ENCODE assay signal across 2 cellular contexts in genomic region chr11:18420067-18420466, GRCh38.
TF ChIP-seq lines count a peak whose summit lies in the region.

No MANE protein-coding gene starts in this region.

TF ChIP-seq in A549, 52 proteins besides CTCF, POLR2A, EP300 and RAD21:
- peak; percentile 45 for TF ChIP-seq MAFK (IDR thresholded peaks at IDR 0.05; ENCODE audit: partially characterized antibody)
- TF ChIP-seq RARB (CRISPR knock-in tag; IDR thresholded peaks at IDR 0.05): no peak
TF ChIP-seq in A549: peak in this region for 1.

TF ChIP-seq in endothelial cell of umbilical vein, 7 proteins besides CTCF, POLR2A, EP300 and RAD21:
- TF ChIP-seq GATA2 (IDR thresholded peaks at IDR 0.05; ENCODE audit: insufficient read depth, insufficient read length, low read depth, low read length): no peak
- no peak for TF ChIP-seq EZH2 (IDR thresholded peaks at IDR 0.05; ENCODE audit: borderline replicate concordance, low read depth, low read length, severe bottlenecking)
- TF ChIP-seq POLR2AphosphoS5 (IDR thresholded peaks at IDR 0.05; ENCODE audit: insufficient read depth, low read depth, low read length): no peak
- TF ChIP-seq MYC (IDR thresholded peaks at IDR 0.05; ENCODE audit: low read depth, low read length): no peak
- TF ChIP-seq FOS (IDR thresholded peaks at IDR 0.05; ENCODE audit: borderline replicate concordance, insufficient read depth, low read length): no peak
- TF ChIP-seq JUN (IDR thresholded peaks at IDR 0.05; ENCODE audit: borderline replicate concordance, insufficient read depth, insufficient read length, low read depth): no peak
- no peak for TF ChIP-seq MAX (IDR thresholded peaks at IDR 0.05; ENCODE audit: insufficient read depth, insufficient read length)
